ENCODE assay signal across 28 cellular contexts in the genomic region with DNA sequence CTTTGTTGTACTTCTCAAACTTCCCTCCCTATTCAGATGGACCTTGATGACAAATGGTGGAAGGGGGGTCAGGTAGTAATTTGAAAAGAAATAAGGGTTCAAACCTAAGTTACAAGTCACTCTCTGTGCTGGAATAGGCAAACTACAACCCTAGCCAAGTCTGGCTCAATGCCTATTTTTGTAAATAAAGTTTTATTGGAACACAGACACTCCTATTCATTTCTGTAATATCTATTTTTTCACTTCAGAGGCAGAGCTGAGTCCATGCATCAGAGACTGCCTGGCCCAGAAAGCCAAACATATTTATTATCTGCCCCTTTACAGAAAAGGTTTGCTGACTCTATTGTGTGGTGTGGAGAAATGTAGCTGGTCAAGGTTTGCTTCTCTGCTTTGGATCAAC.
"Had no signal": no experiment of that assay in that cellular context is flagged by ENCODE, and none has a peak within 500 bp of the region (broad histone marks: within the 10 kb centered on the region; RNA-seq: fewer than 3 reads in every experiment).

No MANE protein-coding gene starts in this region.

- H3K4me3 ChIP-seq: pancreas, prostate gland, skin epidermis, smooth muscle cell, spleen, suprapubic skin, testis, tibial artery, transverse colon, upper lobe of right lung, uterus had no signal

- H3K27me3 ChIP-seq: neutrophil, pancreas, suprapubic skin, testis, tibial artery, transverse colon, upper lobe of right lung, uterus had no signal

- ATAC-seq: naive thymus-derived CD8-positive, alpha-beta T cell; natural killer cell treated with Interleukin-12 subunit alpha and Interleukin-12 subunit beta and Interleukin-15 and Interleukin-18, amount 100 ng/mL, for 72 hours; pancreas; right cardiac atrium; sciatic nerve; stimulated activated memory B cell treated with anti-CD40 and anti-IgM and Interleukin-4, amounts not matched to agents 10 μg/mL and 1 μg/mL and 100 μg/mL, for 72 hours; stimulated activated naive CD8-positive, alpha-beta T cell treated with anti-CD3 and anti-CD28 coated beads, Interleukin-15, amount 100 ng/mL, for 72 hours; stimulated activated naive CD8-positive, alpha-beta T cell treated with anti-CD3 and anti-CD28 coated beads, Interleukin-15, Interleukin-2, amounts not matched to agents 100 U/mL and 50 U/mL, for 24 hours; upper lobe of right lung had no signal

- H3K27ac ChIP-seq: neutrophil, pancreas, prostate gland, skin epidermis, spleen, suprapubic skin, testis, tibial artery, transverse colon, upper lobe of right lung, uterus had no signal

- FAIRE-seq: pancreas had no signal

- H3K36me3 ChIP-seq: neutrophil, pancreas, prostate gland, spleen, suprapubic skin, tibial artery, transverse colon, upper lobe of right lung, uterus had no signal

- DNase-seq: naive thymus-derived CD8-positive, alpha-beta T cell; nephron progenitor cell; nucleus accumbens; pancreas; right cardiac atrium; spleen; stimulated activated CD4-positive, alpha-beta T cell treated with anti-CD3 and anti-CD28 coated beads, Interleukin-12 subunit alpha, Interleukin-12 subunit beta, amount 100 ng/mL, for 4 hours; stimulated activated CD4-positive, alpha-beta T cell treated with anti-CD3 and anti-CD28 coated beads, Interleukin-1b, Interleukin-23, amount 100 ng/mL, for 48 hours; stimulated activated CD4-positive, alpha-beta T cell treated with anti-CD3 and anti-CD28 coated beads, Interleukin-4, amount 100 ng/mL, for 1 hour; stimulated activated CD4-positive, alpha-beta T cell treated with anti-CD3 and anti-CD28 coated beads, Interleukin-4, amount 100 ng/mL, for 4 hours; stimulated activated CD8-positive, alpha-beta memory T cell treated with anti-CD3 and anti-CD28 coated beads, Interleukin-4, amount 100 ng/mL, for 48 hours; stimulated activated naive CD4-positive, alpha-beta T cell; stimulated activated naive CD8-positive, alpha-beta T cell treated with anti-CD3 and anti-CD28 coated beads, Interleukin-15, amount 100 ng/mL, for 72 hours; stimulated activated naive CD8-positive, alpha-beta T cell treated with anti-CD3 and anti-CD28 coated beads, Interleukin-15, Interleukin-2, amounts not matched to agents 100 U/mL and 50 U/mL, for 24 hours; substantia nigra; testis; tibial artery; transverse colon; uterus had no signal

- H3K4me1 ChIP-seq: pancreas, prostate gland, suprapubic skin, testis, tibial artery, transverse colon, upper lobe of right lung, uterus had no signal

- H3K4me2 ChIP-seq: smooth muscle cell had no signal

- H3K9me3 ChIP-seq: neutrophil, pancreas, prostate gland, spleen, suprapubic skin, testis, tibial artery, transverse colon, upper lobe of right lung, uterus had no signal
